Comparison of ENCODE assay signal across 1 cellular context in the genomic region with DNA sequence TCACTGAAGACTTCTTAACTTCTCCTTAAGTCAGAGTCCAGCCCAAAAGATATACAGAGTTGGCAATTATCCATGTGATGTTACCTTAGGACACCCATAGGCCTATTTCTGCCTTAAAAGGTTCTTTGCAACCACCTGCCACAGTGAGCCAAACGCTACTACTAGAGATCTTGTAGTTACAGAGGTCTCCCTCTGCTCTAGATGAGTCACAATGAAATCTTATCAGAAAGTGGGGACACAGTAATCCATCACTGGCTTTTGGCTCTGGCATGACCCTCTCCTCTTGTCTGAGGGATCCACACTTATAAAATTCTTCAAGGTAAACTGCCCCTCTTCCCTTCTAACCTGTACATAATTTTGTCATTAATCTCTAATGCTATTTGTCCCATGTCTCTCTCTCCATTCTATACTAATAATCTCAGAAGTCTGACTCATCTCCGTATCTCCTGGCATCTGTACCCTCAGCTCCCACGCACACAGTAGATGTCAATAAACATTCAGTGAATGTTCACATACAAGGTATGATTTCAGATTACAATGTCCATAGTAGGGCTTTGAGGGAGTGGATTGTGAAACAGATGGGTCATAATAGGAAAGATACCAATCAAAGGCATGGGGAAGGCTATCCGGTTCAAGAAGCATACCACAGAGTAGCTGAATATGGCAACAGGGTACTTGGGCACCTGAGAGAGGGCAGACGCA.
TF ChIP-seq lines count a peak whose summit lies in the region.

No MANE protein-coding gene starts in this region.

TF ChIP-seq in GM12878, 131 proteins besides CTCF, POLR2A, EP300 and RAD21 (continued from another document):
- TF ChIP-seq, protein P1, sequence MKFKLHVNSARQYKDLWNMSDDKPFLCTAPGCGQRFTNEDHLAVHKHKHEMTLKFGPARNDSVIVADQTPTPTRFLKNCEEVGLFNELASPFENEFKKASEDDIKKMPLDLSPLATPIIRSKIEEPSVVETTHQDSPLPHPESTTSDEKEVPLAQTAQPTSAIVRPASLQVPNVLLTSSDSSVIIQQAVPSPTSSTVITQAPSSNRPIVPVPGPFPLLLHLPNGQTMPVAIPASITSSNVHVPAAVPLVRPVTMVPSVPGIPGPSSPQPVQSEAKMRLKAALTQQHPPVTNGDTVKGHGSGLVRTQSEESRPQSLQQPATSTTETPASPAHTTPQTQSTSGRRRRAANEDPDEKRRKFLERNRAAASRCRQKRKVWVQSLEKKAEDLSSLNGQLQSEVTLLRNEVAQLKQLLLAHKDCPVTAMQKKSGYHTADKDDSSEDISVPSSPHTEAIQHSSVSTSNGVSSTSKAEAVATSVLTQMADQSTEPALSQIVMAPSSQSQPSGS (IDR thresholded peaks at IDR 0.05; ENCODE audit: low read length) = peak; percentile 79
- TF ChIP-seq TCF12 (IDR thresholded peaks at IDR 0.05; ENCODE audit: low read depth, low read length) (0 out of 2 replicates have a peak, but pooled peaks have one; percentile 35), TCF3 (IDR thresholded peaks at IDR 0.05; ENCODE audit: borderline replicate concordance, insufficient read depth, low read depth, low read length) (0 out of 2 replicates have a peak, but pooled peaks have one; percentile 29), EGR1 (IDR thresholded peaks at IDR 0.05; ENCODE audit: borderline replicate concordance in 1 of 2, low read depth in 2 of 2, low read length in 2 of 2) (0 out of 3 replicates have a peak, but pooled peaks of 1 of the 2 experiments have one; percentile 37), IKZF2 (IDR thresholded peaks at IDR 0.05) (peak; percentile 58 to 65; a peak in 3 of 4 replicates), CBX3 (IDR thresholded peaks at IDR 0.05; ENCODE audit: borderline replicate concordance, low read depth) (no peak), HDAC2 (IDR thresholded peaks at IDR 0.05) (no peak), ZNF217 (IDR thresholded peaks at IDR 0.05) (peak; percentile 32; the same call in 1 of the 2 replicates), POLR2AphosphoS2 (IDR thresholded peaks at IDR 0.05; ENCODE audit: low read depth, low read length) (no peak), BCL3 (IDR thresholded peaks at IDR 0.05; ENCODE audit: borderline replicate concordance, insufficient read depth, low read depth, low read length, poor library complexity, severe bottlenecking) (no peak), DPF2 (IDR thresholded peaks at IDR 0.05) (peak; percentile 47; the same call in 1 of the 2 replicates), SP1 (IDR thresholded peaks at IDR 0.05; ENCODE audit: low read depth, low read length) (peak; percentile 14), FOXM1 (IDR thresholded peaks at IDR 0.05; ENCODE audit: low read depth, low read length) (no peak), JUND (IDR thresholded peaks at IDR 0.05; ENCODE audit: low read depth, low read length) (0 out of 2 replicates have a peak, but pooled peaks have one; percentile 21), TCF7 (IDR thresholded peaks at IDR 0.05; ENCODE audit: borderline replicate concordance) (no peak), NFIC (IDR thresholded peaks at IDR 0.05; ENCODE audit: low read depth, low read length) (0 out of 2 replicates have a peak, but pooled peaks have one; percentile 53), BCL11A (IDR thresholded peaks at IDR 0.05; ENCODE audit: low read depth, low read length) (peak; percentile 53), GABPA (IDR thresholded peaks at IDR 0.05; ENCODE audit: low read depth) (no peak), RELA (IDR thresholded peaks at IDR 0.05; ENCODE audit: borderline replicate concordance, partially characterized antibody) (no peak), NR2C2 (IDR thresholded peaks at IDR 0.05; ENCODE audit: borderline replicate concordance, control insufficient read depth, insufficient read length, low read depth) (no peak), JUNB (IDR thresholded peaks at IDR 0.05) (peak; percentile 76), BHLHE40 (IDR thresholded peaks at IDR 0.05; ENCODE audit: borderline replicate concordance in 1 of 2, low read depth in 2 of 2, low read length in 1 of 2) (0 out of 4 replicates have a peak, but pooled peaks of 1 of the 2 experiments have one; percentile 8), MTA2 (IDR thresholded peaks at IDR 0.05; ENCODE audit: low read depth) (peak; percentile 47; the same call in 1 of the 2 replicates), RELB (IDR thresholded peaks at IDR 0.05; ENCODE audit: low read depth) (peak; percentile 44; the same call in 1 of the 2 replicates), ZBED1 (IDR thresholded peaks at IDR 0.05; ENCODE audit: borderline replicate concordance) (0 out of 2 replicates have a peak, but pooled peaks have one; percentile 24)
- TF ChIP-seq, protein P2, sequence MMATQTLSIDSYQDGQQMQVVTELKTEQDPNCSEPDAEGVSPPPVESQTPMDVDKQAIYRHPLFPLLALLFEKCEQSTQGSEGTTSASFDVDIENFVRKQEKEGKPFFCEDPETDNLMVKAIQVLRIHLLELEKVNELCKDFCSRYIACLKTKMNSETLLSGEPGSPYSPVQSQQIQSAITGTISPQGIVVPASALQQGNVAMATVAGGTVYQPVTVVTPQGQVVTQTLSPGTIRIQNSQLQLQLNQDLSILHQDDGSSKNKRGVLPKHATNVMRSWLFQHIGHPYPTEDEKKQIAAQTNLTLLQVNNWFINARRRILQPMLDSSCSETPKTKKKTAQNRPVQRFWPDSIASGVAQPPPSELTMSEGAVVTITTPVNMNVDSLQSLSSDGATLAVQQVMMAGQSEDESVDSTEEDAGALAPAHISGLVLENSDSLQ (IDR thresholded peaks at IDR 0.05) = peak; percentile 48; the same call in 1 of the 2 replicates
